9 cellular contexts compared by ENCODE assay signal in genomic region chr4:28287837-28288236, GRCh38.
A peak's percentile ranks its signal among the peaks of the same experiment; 100 is the strongest.
DNase-seq lines count a peak whose midpoint lies in the region; ATAC-seq and TF ChIP-seq lines count a peak whose summit lies in the region.
"Had no signal": no experiment of that assay in that cellular context is flagged by ENCODE, and none has a peak within 500 bp of the region (broad histone marks: within the 10 kb centered on the region; RNA-seq: fewer than 3 reads in every experiment).

No MANE protein-coding gene starts in this region.

- H3K79me2 ChIP-seq in HCT116 (ENCODE audit: insufficient read depth, low read length) (no peaks in the 10 kb centered on the region), smooth muscle cell (ENCODE audit: low read depth) (no peaks in the 10 kb centered on the region)

- no peaks in the 10 kb centered on the region for H3K36me3 ChIP-seq in HCT116 (ENCODE audit: control insufficient read depth in 1 of 2, insufficient read depth in 2 of 2, low read length in 2 of 2)
- H3K36me3 ChIP-seq in adipocyte (ENCODE audit: control insufficient read depth, insufficient read depth, low read length, severe bottlenecking): no peaks in the 10 kb centered on the region
- peaks cover 7% of the 10 kb centered on the region for H3K36me3 ChIP-seq in smooth muscle cell (ENCODE audit: low read depth)

- POLR2A ChIA-PET in HCT116 (lab: Charles Lee): no interaction called here

- H3K9ac ChIP-seq in HCT116 (ENCODE audit: low read length) (no peak overlapping the region), adipocyte (ENCODE audit: low read length) (no peak overlapping the region), smooth muscle cell (ENCODE audit: low read depth) (no peak overlapping the region)

- H3K4me2 ChIP-seq in HCT116 (ENCODE audit: low read length) (no peak overlapping the region), smooth muscle cell (no peak overlapping the region)

- H3K4me1 ChIP-seq in HCT116 (ENCODE audit: control insufficient read depth in 1 of 2, insufficient read depth in 2 of 2, low read length in 2 of 2) (peaks cover 0 to 8% of the 10 kb centered on the region in 2 experiments; a peak in 1 of 4 replicates), adipocyte (ENCODE audit: control insufficient read depth, insufficient read depth, low read length) (peaks cover 13% of the 10 kb centered on the region), smooth muscle cell (ENCODE audit: low read depth) (peaks cover 4% of the 10 kb centered on the region)

- H3K4me3 ChIP-seq in HCT116 (replicated peaks in 1 of 2; ENCODE audit: low read depth in 1 of 2, low read length in 2 of 2): no peak overlapping the region
- H3K4me3 ChIP-seq in adipocyte (ENCODE audit: low read length): no peak overlapping the region
- H3K4me3 ChIP-seq in smooth muscle cell: no peak overlapping the region

- RAD21 ChIA-PET in HCT116 (lab: Charles Lee; ENCODE audit: low non-redundant PET in 1 of 2, low total read pairs in 2 of 2, uncharacterized antibody in 2 of 2, unreplicated experiment in 2 of 2): no interaction called here

- H3K9me2 ChIP-seq in HCT116 (ENCODE audit: insufficient read depth): no peaks in the 10 kb centered on the region

- intact Hi-C loops in HCT116 (cut with micrococcal nuclease): no loop called here

- WGBS in smooth muscle cell (ENCODE audit: low lambda C conversion rate): 28% methylated on average over 2 of the region's 2 CpGs

- DNase-seq in HCT116 (ENCODE audit: low read depth, low spot score): no peak
- peak; percentile 92 for DNase-seq in adipocyte (ENCODE audit: low read depth)
- peak; percentile 18 for DNase-seq in glomerular endothelial cell (ENCODE audit: extremely low read depth, low read depth, low spot score)
- DNase-seq in smooth muscle cell (lab: John Stamatoyannopoulos, UW; ENCODE audit: unreplicated experiment): no peak
- DNase-seq in NCI-H2171 (lab: John Stamatoyannopoulos, UW): no peak
- DNase-seq in NCI-H69 (lab: John Stamatoyannopoulos, UW): no peak
- DNase-seq: activated effector memory CD4-positive, alpha-beta T cell treated with anti-CD3 and anti-CD28 coated beads, Interleukin-2, amount 50 U/mL, for 16 hours had no signal

- TF ChIP-seq CTCF in HCT116 (IDR thresholded peaks at IDR 0.05 in 2 of 3, conservative IDR thresholded peaks at IDR 0.05 in 1 of 3; ENCODE audit: borderline replicate concordance in 1 of 3, insufficient read depth in 1 of 3, low read depth in 2 of 3, low read length in 2 of 3) (no peak), smooth muscle cell (IDR thresholded peaks at IDR 0.05; ENCODE audit: borderline replicate concordance, insufficient read depth, poor library complexity, severe bottlenecking) (no peak)

- H2AFZ ChIP-seq in HCT116 (ENCODE audit: low read depth, low read length, poor library complexity, severe bottlenecking) (no peak overlapping the region), smooth muscle cell (ENCODE audit: low read depth) (no peak overlapping the region)

- H4K20me1 ChIP-seq in HCT116 (ENCODE audit: insufficient read depth) (no peaks in the 10 kb centered on the region), smooth muscle cell (ENCODE audit: low read depth) (no peaks in the 10 kb centered on the region)

- no peak for TF ChIP-seq RAD21 in HCT116 (IDR thresholded peaks at IDR 0.05; ENCODE audit: low read depth)

- no TSS peak for BruUV-seq in HCT116 (replicated peaks; lab: Mats Ljungman, UMichigan)

- CTCF ChIA-PET in HCT116 (lab: Charles Lee): no interaction called here

- no peak overlapping the region for H3K27ac ChIP-seq in HCT116 (ENCODE audit: low read depth, low read length)
- H3K27ac ChIP-seq in smooth muscle cell (ENCODE audit: low read depth): peak overlapping the region; percentile 91

- H3K9me3 ChIP-seq in HCT116 (ENCODE audit: control insufficient read depth in 1 of 2, insufficient read depth in 1 of 2, low read depth in 1 of 2, low read length in 2 of 2) (no peaks in the 10 kb centered on the region), adipocyte (ENCODE audit: control insufficient read depth, low read length) (peaks cover 8% of the 10 kb centered on the region), smooth muscle cell (replicated peaks; ENCODE audit: low read depth) (peaks cover 4% of the 10 kb centered on the region)

- ATAC-seq in HCT116 (peak; percentile 40; the same call in 1 of the 2 replicates), HG03469 (IDR thresholded peaks at IDR 0.05; ENCODE audit: unreplicated experiment) (no peak), HG03442 (IDR thresholded peaks at IDR 0.05; ENCODE audit: unreplicated experiment) (no peak)

- TF ChIP-seq POLR2A in HCT116 (IDR thresholded peaks at IDR 0.05; ENCODE audit: borderline replicate concordance, extremely low read depth, insufficient read depth, insufficient read length): no peak

- no peaks in the 10 kb centered on the region for H3K27me3 ChIP-seq in HCT116 (ENCODE audit: insufficient read depth, low read length)
- H3K27me3 ChIP-seq in adipocyte (replicated peaks; ENCODE audit: control insufficient read depth, insufficient read depth, low read length): no peaks in the 10 kb centered on the region
- no peaks in the 10 kb centered on the region for H3K27me3 ChIP-seq in smooth muscle cell (ENCODE audit: low read depth)

- peaks cover 7% of the 10 kb centered on the region for H3F3A ChIP-seq in smooth muscle cell (ENCODE audit: low read depth)

TF ChIP-seq in HCT116, 20 proteins besides CTCF, POLR2A, EP300 and RAD21:
- TF ChIP-seq EZH2phosphoT487 (IDR thresholded peaks at IDR 0.05; ENCODE audit: borderline replicate concordance) (no peak), CBX3 (IDR thresholded peaks at IDR 0.05; ENCODE audit: low read depth) (no peak), FOSL1 (IDR thresholded peaks at IDR 0.05; ENCODE audit: low read depth) (no peak), JUND (IDR thresholded peaks at IDR 0.05) (no peak), CEBPB (IDR thresholded peaks at IDR 0.05; ENCODE audit: low read depth) (no peak), ZFX (IDR thresholded peaks at IDR 0.05) (no peak)
- TF ChIP-seq, protein P1, sequence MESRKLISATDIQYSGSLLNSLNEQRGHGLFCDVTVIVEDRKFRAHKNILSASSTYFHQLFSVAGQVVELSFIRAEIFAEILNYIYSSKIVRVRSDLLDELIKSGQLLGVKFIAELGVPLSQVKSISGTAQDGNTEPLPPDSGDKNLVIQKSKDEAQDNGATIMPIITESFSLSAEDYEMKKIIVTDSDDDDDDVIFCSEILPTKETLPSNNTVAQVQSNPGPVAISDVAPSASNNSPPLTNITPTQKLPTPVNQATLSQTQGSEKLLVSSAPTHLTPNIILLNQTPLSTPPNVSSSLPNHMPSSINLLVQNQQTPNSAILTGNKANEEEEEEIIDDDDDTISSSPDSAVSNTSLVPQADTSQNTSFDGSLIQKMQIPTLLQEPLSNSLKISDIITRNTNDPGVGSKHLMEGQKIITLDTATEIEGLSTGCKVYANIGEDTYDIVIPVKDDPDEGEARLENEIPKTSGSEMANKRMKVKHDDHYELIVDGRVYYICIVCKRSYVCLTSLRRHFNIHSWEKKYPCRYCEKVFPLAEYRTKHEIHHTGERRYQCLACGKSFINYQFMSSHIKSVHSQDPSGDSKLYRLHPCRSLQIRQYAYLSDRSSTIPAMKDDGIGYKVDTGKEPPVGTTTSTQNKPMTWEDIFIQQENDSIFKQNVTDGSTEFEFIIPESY (IDR thresholded peaks at IDR 0.05; ENCODE audit: extremely low read depth, insufficient replicate concordance, low read length): no peak
TF ChIP-seq in HCT116: peak in this region for 0.

Comparison
In these comparisons a context has a peak if more than half of its experiments do, and no peak if none do; other contexts are left out.
1. DNase-seq: peak in adipocyte (single experiment) and glomerular endothelial cell (single experiment); none in HCT116 (single experiment), smooth muscle cell (single experiment), NCI-H2171 (single experiment) and NCI-H69 (single experiment).